Comparison of ENCODE assay signal across 1 cellular context in genomic region chr21:39568380-39568779, GRCh38.
TF ChIP-seq lines count a peak whose summit lies in the region.

No MANE protein-coding gene starts in this region.

TF ChIP-seq in H1, 55 proteins besides CTCF, POLR2A, EP300 and RAD21:
- TF ChIP-seq KDM5A (IDR thresholded peaks at IDR 0.05; ENCODE audit: low read length) = no peak
- no peak for TF ChIP-seq JUN (IDR thresholded peaks at IDR 0.05; ENCODE audit: low read depth, low read length)
- TF ChIP-seq TAF7 (optimal IDR thresholded peaks at IDR 0.05; ENCODE audit: borderline replicate concordance, low read depth, low read length) = no peak
- TF ChIP-seq JUND (IDR thresholded peaks at IDR 0.05; ENCODE audit: low read length) = no peak
- no peak for TF ChIP-seq PHF8 (conservative IDR thresholded peaks at IDR 0.05; ENCODE audit: low read depth, low read length)
- TF ChIP-seq E2F6 (IDR thresholded peaks at IDR 0.05) = peak; percentile 44; the same call in 1 of the 2 replicates
- no peak for TF ChIP-seq KDM1A (IDR thresholded peaks at IDR 0.05; ENCODE audit: borderline replicate concordance, low read length)
- peak; percentile 12; the same call in 1 of the 2 replicates for TF ChIP-seq MAX (IDR thresholded peaks at IDR 0.05)
- no peak for TF ChIP-seq GTF2F1 (IDR thresholded peaks at IDR 0.05; ENCODE audit: borderline replicate concordance, low read depth, low read length)
- no peak for TF ChIP-seq CHD7 (IDR thresholded peaks at IDR 0.05; ENCODE audit: insufficient replicate concordance, low read length)
- no peak for TF ChIP-seq EGR1 (IDR thresholded peaks at IDR 0.05; ENCODE audit: borderline replicate concordance, low read depth, low read length)
- no peak for TF ChIP-seq KDM4A (IDR thresholded peaks at IDR 0.05; ENCODE audit: low read depth, low read length, severe bottlenecking)
